2 cellular contexts compared by ENCODE assay signal in genomic region chr19:35270381-35270811, GRCh38.
TF ChIP-seq lines count a peak whose summit lies in the region.

No MANE protein-coding gene starts in this region.

TF ChIP-seq in A549, 52 proteins besides CTCF, POLR2A, EP300 and RAD21:
- TF ChIP-seq HES2 (IDR thresholded peaks at IDR 0.05): no peak
- no peak for TF ChIP-seq CHD4 (IDR thresholded peaks at IDR 0.05; ENCODE audit: borderline replicate concordance)
- no peak for TF ChIP-seq REST (IDR thresholded peaks at IDR 0.05)
- TF ChIP-seq HOXB13 (CRISPR knock-in tag; IDR thresholded peaks at IDR 0.05; ENCODE audit: low read depth): no peak
- no peak for TF ChIP-seq CBX2 (IDR thresholded peaks at IDR 0.05; ENCODE audit: borderline replicate concordance, low read depth)
- TF ChIP-seq USF2 (IDR thresholded peaks at IDR 0.05): no peak
- TF ChIP-seq KDM1A (IDR thresholded peaks at IDR 0.05; ENCODE audit: low read depth): no peak
- TF ChIP-seq ZC3H11A (IDR thresholded peaks at IDR 0.05): no peak
- no peak for TF ChIP-seq CBX8 (IDR thresholded peaks at IDR 0.05)
- TF ChIP-seq JUN (IDR thresholded peaks at IDR 0.05): no peak
- TF ChIP-seq ESRRA (IDR thresholded peaks at IDR 0.05; ENCODE audit: borderline replicate concordance, low read length): no peak

TF ChIP-seq in GM23338, 12 proteins besides CTCF, POLR2A, EP300 and RAD21:
- no peak for TF ChIP-seq ZNF331 (CRISPR knock-in tag; IDR thresholded peaks at IDR 0.05; ENCODE audit: low read depth)
- no peak for TF ChIP-seq CREB1 (CRISPR knock-in tag; IDR thresholded peaks at IDR 0.05; ENCODE audit: low read depth)
- no peak for TF ChIP-seq POLR2AphosphoS5 (IDR thresholded peaks at IDR 0.05; ENCODE audit: low read depth)
- TF ChIP-seq ETS1 (IDR thresholded peaks at IDR 0.05): no peak
- TF ChIP-seq JUNB (IDR thresholded peaks at IDR 0.05; ENCODE audit: unreplicated experiment): no peak
- no peak for TF ChIP-seq STAT1 (IDR thresholded peaks at IDR 0.05; ENCODE audit: unreplicated experiment)
